Comparison of ENCODE assay signal across 26 cellular contexts in genomic region chr15:70220444-70220937, GRCh38.
DNase-seq lines count a peak whose midpoint lies in the region; FAIRE-seq and TF ChIP-seq lines count a peak whose summit lies in the region.
"Had no signal": no experiment of that assay in that cellular context is flagged by ENCODE, and none has a peak within 500 bp of the region (broad histone marks: within the 10 kb centered on the region; RNA-seq: fewer than 3 reads in every experiment).

No MANE protein-coding gene starts in this region.

- TF ChIP-seq POLR2A in GM12892 (IDR thresholded peaks at IDR 0.05; ENCODE audit: low read depth, low read length), result no peak

- no peak for DNase-seq in GM12892 (ENCODE audit: insufficient read length)
- peak; percentile 65 for DNase-seq in NCI-H2227 treated with DMSO at 0.1 percent for 48 hours (lab: John Stamatoyannopoulos, UW)
- DNase-seq in mesenteric fat pad (ENCODE audit: low spot score), result peak; percentile 20
- no peak for DNase-seq in NCI-H1436 treated with DMSO at 0.1 percent for 48 hours (lab: John Stamatoyannopoulos, UW)
- no peak for DNase-seq in NCI-H446 treated with DMSO at 0.1 percent for 48 hours (lab: John Stamatoyannopoulos, UW)
- no peak for DNase-seq in DMS79 treated with DMSO at 0.1 percent for 48 hours (lab: John Stamatoyannopoulos, UW)
- DNase-seq: Caco-2; CD8-positive, alpha-beta T cell; EL; GDM1; GM23248; H7; HFFc6; IMR-90; KG1; NCI-H1092; NCI-H146; NCI-H1930; NCI-H345; NCI-H524; PC-3; T-helper 2 cell had no signal

- peak overlapping the region; percentile 53 for H3K27ac ChIP-seq in KOPT-K1 (ENCODE audit: low read depth, low read length, poor library complexity, severe bottlenecking)
- H3K27ac ChIP-seq: C4-2B, GM23248 had no signal

- H3K9me3 ChIP-seq in KOPT-K1 (ENCODE audit: insufficient read depth, low read length, poor library complexity, severe bottlenecking), result no peaks in the 10 kb centered on the region
- H3K9me3 ChIP-seq: Caco-2 had no signal

- FAIRE-seq in GM12892 (lab: Jason Lieb, UNC), result peak; percentile 44
- FAIRE-seq: GM12878, GM19239 had no signal

- H3K36me3 ChIP-seq in KOPT-K1 (ENCODE audit: insufficient read depth, low read length), result no peaks in the 10 kb centered on the region

Comparison
In these comparisons a context has a peak if more than half of its experiments do, and no peak if none do; other contexts are left out.
1. DNase-seq: peak in NCI-H2227 treated with DMSO at 0.1 percent for 48 hours (single experiment) and mesenteric fat pad (single experiment); none in GM12892 (single experiment), NCI-H1436 treated with DMSO at 0.1 percent for 48 hours (single experiment), NCI-H446 treated with DMSO at 0.1 percent for 48 hours (single experiment) and DMS79 treated with DMSO at 0.1 percent for 48 hours (single experiment).